22 cellular contexts compared by ENCODE assay signal in the genomic region with DNA sequence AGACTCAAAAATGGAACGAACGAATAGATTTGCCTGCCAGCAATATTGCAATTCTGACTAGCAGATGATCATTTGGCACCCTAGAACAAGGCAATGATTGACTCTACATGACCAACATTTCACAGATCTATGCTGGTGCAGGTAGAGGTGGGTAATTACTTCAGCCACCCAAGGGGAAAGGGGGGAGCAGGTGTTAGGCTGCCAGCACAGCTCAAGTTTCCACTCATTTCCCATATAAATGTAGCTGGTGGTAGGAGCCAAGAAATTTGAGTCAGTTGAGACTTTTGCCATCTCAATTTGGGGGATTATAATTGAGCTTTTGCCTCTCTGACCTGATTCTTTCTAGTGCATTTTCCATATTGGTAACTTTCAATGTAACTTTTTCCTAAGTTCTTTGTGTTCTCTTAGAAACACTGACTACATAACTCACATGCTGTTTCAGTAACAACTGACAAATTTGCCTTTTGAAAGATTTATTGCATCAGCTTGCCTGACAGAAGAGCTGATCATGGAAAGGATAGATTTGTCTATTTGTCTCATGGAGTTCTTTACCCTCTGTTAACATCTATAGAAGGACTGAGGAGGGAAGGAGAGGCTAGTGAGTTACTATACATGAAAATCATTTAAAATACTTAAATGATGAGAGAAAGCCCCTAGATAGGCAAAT.
"Had no signal": no experiment of that assay in that cellular context is flagged by ENCODE, and none has a peak within 500 bp of the region (broad histone marks: within the 10 kb centered on the region; RNA-seq: fewer than 3 reads in every experiment).

No MANE protein-coding gene starts in this region.

- H3K4me3 Mint-ChIP-seq: activated CD8-positive, alpha-beta T cell treated with anti-CD3 and anti-CD28 coated beads, Interleukin-2, amount 10 ng/mL, durations not matched to agents 7 days and 5 days; activated naive CD4-positive, alpha-beta T cell treated with anti-CD3 and anti-CD28 coated beads, Interleukin-2, amount 50 U/mL, for 24 hours; central memory CD8-positive, alpha-beta T cell; memory B cell; nephron; stimulated activated naive CD8-positive, alpha-beta T cell treated with anti-CD3 and anti-CD28 coated beads, Interleukin-15, amount 100 ng/mL, for 72 hours had no signal

- ATAC-seq: activated CD8-positive, alpha-beta T cell treated with anti-CD3 and anti-CD28 coated beads, Interleukin-2, amount 10 ng/mL, durations not matched to agents 7 days and 5 days; gastrocnemius medialis; left colon; psoas muscle; stimulated activated naive CD8-positive, alpha-beta T cell treated with anti-CD3 and anti-CD28 coated beads, Interleukin-15, amount 100 ng/mL, for 72 hours had no signal

- H3K4me1 Mint-ChIP-seq: activated naive CD4-positive, alpha-beta T cell treated with anti-CD3 and anti-CD28 coated beads, Interleukin-2, amount 50 U/mL, for 24 hours; central memory CD8-positive, alpha-beta T cell; memory B cell; nephron; stimulated activated naive CD8-positive, alpha-beta T cell treated with anti-CD3 and anti-CD28 coated beads, Interleukin-15, amount 100 ng/mL, for 72 hours had no signal

- H3K36me3 Mint-ChIP-seq: activated naive CD4-positive, alpha-beta T cell treated with anti-CD3 and anti-CD28 coated beads, Interleukin-2, amount 50 U/mL, for 24 hours; memory B cell had no signal

- H3K27ac Mint-ChIP-seq: activated CD8-positive, alpha-beta T cell treated with anti-CD3 and anti-CD28 coated beads, Interleukin-2, amount 10 ng/mL, durations not matched to agents 7 days and 5 days; activated naive CD4-positive, alpha-beta T cell treated with anti-CD3 and anti-CD28 coated beads, Interleukin-2, amount 50 U/mL, for 24 hours; memory B cell; nephron; stimulated activated naive CD8-positive, alpha-beta T cell treated with anti-CD3 and anti-CD28 coated beads, Interleukin-15, amount 100 ng/mL, for 72 hours had no signal

- H3K27me3 Mint-ChIP-seq: activated naive CD4-positive, alpha-beta T cell treated with anti-CD3 and anti-CD28 coated beads, Interleukin-2, amount 50 U/mL, for 24 hours; central memory CD8-positive, alpha-beta T cell; memory B cell; stimulated activated naive CD8-positive, alpha-beta T cell treated with anti-CD3 and anti-CD28 coated beads, Interleukin-15, amount 100 ng/mL, for 72 hours had no signal

- H3K9me3 Mint-ChIP-seq: activated naive CD4-positive, alpha-beta T cell treated with anti-CD3 and anti-CD28 coated beads, Interleukin-2, amount 50 U/mL, for 24 hours; nephron had no signal

- DNase-seq: activated CD4-positive, alpha-beta T cell treated with anti-CD3 and anti-CD28 coated beads, Interleukin-2, amount 50 U/mL, for 1 hour; activated CD4-positive, CD25-positive, alpha-beta regulatory T cell treated with anti-CD3 and anti-CD28 coated beads, Interleukin-2, amount 50 U/mL, for 72 hours; activated CD8-positive, alpha-beta T cell treated with anti-CD3 and anti-CD28 coated beads, Interleukin-2, amount 10 ng/mL, durations not matched to agents 7 days and 5 days; activated gamma-delta T cell treated with Interleukin-2 at 50 U/mL for 16 hours; activated T-cell treated with anti-CD3 and anti-CD28 coated beads, Interleukin-2, amount 50 U/mL, for 1 hour; aorta; brain microvascular endothelial cell; dorsolateral prefrontal cortex; esophagus squamous epithelium; gastrocnemius medialis; head of caudate nucleus; left colon; pancreas; psoas muscle; spleen; stimulated activated CD4-positive, alpha-beta T cell treated with anti-CD3 and anti-CD28 coated beads, Interleukin-4, amount 100 ng/mL, for 24 hours; stimulated activated naive CD8-positive, alpha-beta T cell treated with anti-CD3 and anti-CD28 coated beads, Interleukin-15, amount 100 ng/mL, for 72 hours; tibial artery had no signal
